ENCODE assay signal across 10 cellular contexts in genomic region chr11:94926698-94927237, GRCh38. TPM values are rescaled to one million over a fixed set of nuclear protein-coding genes. Genes with fewer than 3 reads are reported as not detected.
DNase-seq lines count a peak whose midpoint lies in the region; ATAC-seq, FAIRE-seq and TF ChIP-seq lines count a peak whose summit lies in the region.
"Had no signal": no experiment of that assay in that cellular context is flagged by ENCODE, and none has a peak within 500 bp of the region (broad histone marks: within the 10 kb centered on the region; RNA-seq: fewer than 3 reads in every experiment).

No MANE protein-coding gene starts in this region.

- no peak overlapping the region for H2AFZ ChIP-seq in Karpas-422 (ENCODE audit: low read length)

- H3K9me3 Mint-ChIP-seq in stimulated activated memory B cell treated with anti-CD40 and anti-IgM and Interleukin-4, amounts not matched to agents 10 μg/mL and 1 μg/mL and 100 μg/mL, for 72 hours = no peaks in the 10 kb centered on the region

- H3K4me3 ChIP-seq in AG10803 (ENCODE audit: low read length) = no peak overlapping the region
- H3K4me3 ChIP-seq in RWPE2 (ENCODE audit: severe bottlenecking) = no peak overlapping the region
- H3K4me3 ChIP-seq in pancreas = no peak overlapping the region
- H3K4me3 ChIP-seq in Karpas-422 (ENCODE audit: low read length) = no peak overlapping the region

- H3K27ac ChIP-seq in RWPE2 (ENCODE audit: poor library complexity, severe bottlenecking) (no peak overlapping the region), foreskin keratinocyte (no peak overlapping the region), pancreas (peak overlapping the region in 3 of 4 donors; percentile 1 to 42 (median 37)), Karpas-422 (ENCODE audit: low read length) (no peak overlapping the region)

- no peaks in the 10 kb centered on the region for H3K4me1 Mint-ChIP-seq in stimulated activated memory B cell treated with anti-CD40 and anti-IgM and Interleukin-4, amounts not matched to agents 10 μg/mL and 1 μg/mL and 100 μg/mL, for 72 hours

- H3K4me1 ChIP-seq in RWPE2 (ENCODE audit: insufficient read depth, poor library complexity, severe bottlenecking) = no peaks in the 10 kb centered on the region
- H3K4me1 ChIP-seq in foreskin keratinocyte = no peaks in the 10 kb centered on the region
- H3K4me1 ChIP-seq in pancreas = peaks cover 0 to 9% (median 0%) of the 10 kb centered on the region in 3 donors
- 0 out of 2 replicates have a peak, but pooled peaks cover 3% of the 10 kb centered on the region for H3K4me1 ChIP-seq in Karpas-422 (ENCODE audit: low read length)

- no peak overlapping the region for H3K4me3 Mint-ChIP-seq in stimulated activated memory B cell treated with anti-CD40 and anti-IgM and Interleukin-4, amounts not matched to agents 10 μg/mL and 1 μg/mL and 100 μg/mL, for 72 hours
- H3K4me3 Mint-ChIP-seq: stimulated activated naive CD8-positive, alpha-beta T cell treated with anti-CD3 and anti-CD28 coated beads, Interleukin-15, Interleukin-2, amounts not matched to agents 100 ng/mL and 50 ng/mL, for 24 hours had no signal

- H3K79me2 ChIP-seq in Karpas-422 (ENCODE audit: low read length) = no peaks in the 10 kb centered on the region

- no peak overlapping the region for H3K4me2 ChIP-seq in Karpas-422 (ENCODE audit: low read depth, low read length, poor library complexity, severe bottlenecking)

- H3K27me3 ChIP-seq in RWPE2 (ENCODE audit: insufficient read depth, poor library complexity, severe bottlenecking) = no peaks in the 10 kb centered on the region
- peaks cover under 1% of the 10 kb centered on the region for H3K27me3 ChIP-seq in foreskin keratinocyte
- no peaks in the 10 kb centered on the region for H3K27me3 ChIP-seq in pancreas
- H3K27me3 ChIP-seq in Karpas-422 (ENCODE audit: low read length) = no peaks in the 10 kb centered on the region

- H3K9ac ChIP-seq in Karpas-422 (ENCODE audit: low read length) = no peak overlapping the region

- DNase-seq in AG10803 (ENCODE audit: low read depth) (peak; percentile 97), RWPE2 (ENCODE audit: low spot score) (no peak), foreskin keratinocyte (no peak), pancreas (peak in 4 of 6 donors; percentile 37 to 51 (median 41)), Karpas-422 (no peak), NCI-H748 treated with DMSO at 0.1 percent for 48 hours (lab: John Stamatoyannopoulos, UW) (no peak), RKO (ENCODE audit: low spot score) (no peak)
- DNase-seq: NCI-H187 had no signal

- no peaks in the 10 kb centered on the region for H3K36me3 Mint-ChIP-seq in stimulated activated memory B cell treated with anti-CD40 and anti-IgM and Interleukin-4, amounts not matched to agents 10 μg/mL and 1 μg/mL and 100 μg/mL, for 72 hours

- H3K36me3 ChIP-seq in RWPE2 (ENCODE audit: low read depth) (no peaks in the 10 kb centered on the region), pancreas (no peaks in the 10 kb centered on the region), Karpas-422 (ENCODE audit: insufficient read depth, low read length) (no peaks in the 10 kb centered on the region)

- peak; percentile 21; the same call in 1 of the 3 replicates for ATAC-seq in RWPE2 (ENCODE audit: low read depth)
- peak; percentile 7 for ATAC-seq in foreskin keratinocyte
- ATAC-seq in pancreas = peak; percentile 48 to 79 (median 74)
- no peak for ATAC-seq in stimulated activated memory B cell treated with anti-CD40 and anti-IgM and Interleukin-4, amounts not matched to agents 10 μg/mL and 1 μg/mL and 100 μg/mL, for 72 hours

- intact Hi-C loops in pancreas (cut with DNase I) = no loop called here

- no peaks in the 10 kb centered on the region for H3K9me2 ChIP-seq in Karpas-422 (replicated peaks; ENCODE audit: insufficient read depth, low read length)

- 36 to 41% methylated on average over 6 of the region's 6 CpGs for WGBS in pancreas, 2 donors

- no peak; the same call in 1 of the 2 replicates for TF ChIP-seq CTCF in AG10803 (conservative IDR thresholded peaks at IDR 0.05; ENCODE audit: low read length)
- TF ChIP-seq CTCF in RWPE2 (IDR thresholded peaks at IDR 0.05; ENCODE audit: poor library complexity, severe bottlenecking) = no peak
- no peak for TF ChIP-seq CTCF in foreskin keratinocyte (conservative IDR thresholded peaks at IDR 0.05)
- TF ChIP-seq CTCF in pancreas (IDR thresholded peaks at IDR 0.05) = no peak

- FAIRE-seq in pancreas (lab: Jason Lieb, UNC) = no peak

- no peaks in the 10 kb centered on the region for H3K9me3 ChIP-seq in RWPE2 (ENCODE audit: severe bottlenecking)
- no peaks in the 10 kb centered on the region for H3K9me3 ChIP-seq in pancreas
- no peaks in the 10 kb centered on the region for H3K9me3 ChIP-seq in Karpas-422 (ENCODE audit: low read length)

- no peaks in the 10 kb centered on the region for H4K20me1 ChIP-seq in Karpas-422 (ENCODE audit: insufficient read depth, low read depth, low read length)

- peaks cover 22% of the 10 kb centered on the region for H3K27me3 Mint-ChIP-seq in stimulated activated memory B cell treated with anti-CD40 and anti-IgM and Interleukin-4, amounts not matched to agents 10 μg/mL and 1 μg/mL and 100 μg/mL, for 72 hours
- H3K27me3 Mint-ChIP-seq: stimulated activated naive CD8-positive, alpha-beta T cell treated with anti-CD3 and anti-CD28 coated beads, Interleukin-15, Interleukin-2, amounts not matched to agents 100 ng/mL and 50 ng/mL, for 24 hours had no signal

- no peak overlapping the region for H3K27ac Mint-ChIP-seq in stimulated activated memory B cell treated with anti-CD40 and anti-IgM and Interleukin-4, amounts not matched to agents 10 μg/mL and 1 μg/mL and 100 μg/mL, for 72 hours
- H3K27ac Mint-ChIP-seq: stimulated activated naive CD8-positive, alpha-beta T cell treated with anti-CD3 and anti-CD28 coated beads, Interleukin-15, Interleukin-2, amounts not matched to agents 100 ng/mL and 50 ng/mL, for 24 hours had no signal

RNA-seq across cellular contexts. Expression of gene CWC15, which starts 46.6 kb away (rescaled TPM):
- 52.9 and 53.0 TPM in 2 replicates for total RNA-seq in foreskin keratinocyte
- 85.2 and 95.4 TPM in 2 replicates for polyA plus RNA-seq in foreskin keratinocyte
- 10 to 100 TPM; 21.2 to 34.1 (median 27.3) TPM for total RNA-seq in pancreas
- polyA plus RNA-seq in pancreas = 10 to 100 TPM; 52.5 to 53.5 TPM
- 104 and 117 TPM in 2 replicates for total RNA-seq in Karpas-422 (2014; rRNA removed; shearing (Covaris generic); ENCODE audit: low replicate concordance)

RNA-seq across cellular contexts. Expression of gene KDM4D, which starts 46.7 kb away (rescaled TPM):
- 0.99 and 1.1 TPM in 2 replicates for total RNA-seq in foreskin keratinocyte
- 0.76 and 0.82 TPM in 2 replicates for polyA plus RNA-seq in foreskin keratinocyte
- under 1 TPM; 0.14 to 0.49 (median 0.28) TPM for total RNA-seq in pancreas
- polyA plus RNA-seq in pancreas = under 1 TPM; 0.15 to 0.33 TPM
- total RNA-seq in Karpas-422 (2014; rRNA removed; shearing (Covaris generic); ENCODE audit: low replicate concordance) = 1.9 and 3.6 TPM in 2 replicates

Comparison
In these comparisons a context has a peak if more than half of its experiments do, and no peak if none do; other contexts are left out.
1. DNase-seq: peak in AG10803 (single experiment) and pancreas (4 of 6); none in RWPE2 (single experiment), foreskin keratinocyte (0 of 2), Karpas-422 (single experiment), NCI-H748 treated with DMSO at 0.1 percent for 48 hours (single experiment) and RKO (single experiment).
2. H3K27ac ChIP-seq: peak in pancreas (3 of 4); none in RWPE2 (single experiment), foreskin keratinocyte (single experiment) and Karpas-422 (single experiment).